In the genomic region with DNA sequence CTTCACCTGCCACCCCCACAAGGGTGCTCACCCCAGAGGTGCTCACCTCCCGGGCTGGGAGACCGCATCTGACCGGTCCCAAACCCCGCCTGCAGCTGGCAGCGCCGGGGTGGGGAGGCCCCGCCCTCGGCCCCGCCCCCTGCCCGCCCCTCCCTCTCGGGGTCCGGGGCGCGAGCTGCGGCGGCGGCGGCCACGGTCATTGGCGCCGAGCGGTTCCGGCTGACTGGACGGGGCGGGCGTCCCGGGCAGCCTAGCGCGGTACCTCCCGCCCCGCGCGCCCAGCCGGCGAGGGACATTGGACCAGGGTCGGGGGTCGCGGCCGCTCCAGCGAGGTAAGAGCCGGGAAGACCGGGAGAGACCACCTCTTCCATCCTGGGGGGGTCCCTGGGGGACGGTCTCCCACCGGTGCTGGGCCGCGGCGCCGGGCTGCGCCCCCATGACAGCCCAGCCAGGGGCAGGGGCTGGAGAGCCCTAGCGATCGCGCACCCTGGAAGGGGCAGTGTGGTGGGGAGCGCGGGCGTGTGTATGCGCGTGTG, we compare ENCODE assay signal across 14 cellular contexts. TPM values are rescaled to one million over a fixed set of nuclear protein-coding genes. Genes with fewer than 3 reads are reported as not detected.
DNase-seq lines count a peak whose midpoint lies in the region; ATAC-seq and TF ChIP-seq lines count a peak whose summit lies in the region.
"Had no signal": no experiment of that assay in that cellular context is flagged by ENCODE, and none has a peak within 500 bp of the region (broad histone marks: within the 10 kb centered on the region; RNA-seq: fewer than 3 reads in every experiment).

A gene with protein sequence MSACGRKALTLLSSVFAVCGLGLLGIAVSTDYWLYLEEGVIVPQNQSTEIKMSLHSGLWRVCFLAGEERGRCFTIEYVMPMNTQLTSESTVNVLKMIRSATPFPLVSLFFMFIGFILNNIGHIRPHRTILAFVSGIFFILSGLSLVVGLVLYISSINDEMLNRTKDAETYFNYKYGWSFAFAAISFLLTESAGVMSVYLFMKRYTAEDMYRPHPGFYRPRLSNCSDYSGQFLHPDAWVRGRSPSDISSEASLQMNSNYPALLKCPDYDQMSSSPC (plus strand): TSS at position 199 of the 536 bp plus-strand sequence. CDS start 42,216 bp downstream, outside the sequence.

- H4K5ac ChIP-seq in H9 (ENCODE audit: insufficient read length, low read depth, low read length) = no peak within 1 kb of the TSS

- H3K56ac ChIP-seq in H9 (ENCODE audit: insufficient read length, low read depth, low read length) = no peak within 1 kb of the TSS

- peak within 1 kb of the TSS; percentile 33; the same call in 1 of the 2 replicates for H3K4me3 ChIP-seq in BLaER1
- peak within 1 kb of the TSS; percentile 75 for H3K4me3 ChIP-seq in WERI-Rb-1 (ENCODE audit: low read depth, low read length)
- H3K4me3 ChIP-seq in MM.1S (ENCODE audit: low read length) = no peak within 1 kb of the TSS
- H3K4me3 ChIP-seq: heart right ventricle, Peyer's patch had no signal

- H2BK120ac ChIP-seq in H9 (ENCODE audit: low read depth, low read length, poor library complexity, severe bottlenecking) = no peak within 1 kb of the TSS

- H3K36me3 Mint-ChIP-seq in H9 (ENCODE audit: insufficient read depth in 1 of 3, low read depth in 3 of 3) = no peaks in the 10 kb centered on the region
- H3K36me3 Mint-ChIP-seq in mesothelial cell of epicardium = no peaks in the 10 kb centered on the region
- no peaks in the 10 kb centered on the region for H3K36me3 Mint-ChIP-seq in activated T-helper 17 cell treated with anti-CD3 and anti-CD28 coated beads, Interleukin-2, amount 50 U/mL, for 72 hours (ENCODE audit: low read depth)

- no peak within 1 kb of the TSS for H2AFZ ChIP-seq in H9 (ENCODE audit: low read length)
- H2AFZ ChIP-seq in MM.1S (ENCODE audit: low read length) = no peak within 1 kb of the TSS

- no peaks in the 10 kb centered on the region for H3K79me2 ChIP-seq in H9 (ENCODE audit: insufficient read depth, low read length)
- H3K79me2 ChIP-seq in MM.1S (ENCODE audit: low read length) = no peaks in the 10 kb centered on the region

- TF ChIP-seq CTCF in H9 (conservative IDR thresholded peaks at IDR 0.05) (no peak), WERI-Rb-1 (IDR thresholded peaks at IDR 0.05; ENCODE audit: low read depth, low read length) (0 out of 2 replicates have a peak, but pooled peaks have one; percentile 3), mesothelial cell of epicardium (IDR thresholded peaks at IDR 0.05; ENCODE audit: unreplicated experiment) (no peak), MM.1S (IDR thresholded peaks at IDR 0.05; ENCODE audit: low read length) (no peak)

- H4K20me1 ChIP-seq in BLaER1 = peaks cover 9% of the 10 kb centered on the region
- no peaks in the 10 kb centered on the region for H4K20me1 ChIP-seq in H9 (ENCODE audit: control insufficient read depth, insufficient read depth, insufficient read length)
- H4K20me1 ChIP-seq in MM.1S (ENCODE audit: insufficient read depth, low read length) = no peaks in the 10 kb centered on the region

- no peaks in the 10 kb centered on the region for H3K79me1 ChIP-seq in H9 (ENCODE audit: insufficient read depth, low read depth, low read length, poor library complexity, severe bottlenecking)

- H4K8ac ChIP-seq in H9 (replicated peaks; ENCODE audit: insufficient read length, low read depth, low read length) = no peak within 1 kb of the TSS

- peak within 1 kb of the TSS; percentile 73 for H3K4me2 ChIP-seq in BLaER1
- peak within 1 kb of the TSS; percentile 40 for H3K4me2 ChIP-seq in H9 (ENCODE audit: insufficient read depth, insufficient read length, low read length)
- no peak within 1 kb of the TSS for H3K4me2 ChIP-seq in MM.1S (ENCODE audit: low read depth, low read length)

- no peaks in the 10 kb centered on the region for H3K9me3 ChIP-seq in BLaER1
- H3K9me3 ChIP-seq in H9 (ENCODE audit: control insufficient read depth, low read depth, low read length) = no peaks in the 10 kb centered on the region
- H3K9me3 ChIP-seq in WERI-Rb-1 (ENCODE audit: severe bottlenecking) = no peaks in the 10 kb centered on the region
- H3K9me3 ChIP-seq in MM.1S (replicated peaks; ENCODE audit: insufficient read depth, low read length) = no peaks in the 10 kb centered on the region
- H3K9me3 ChIP-seq: heart right ventricle, Peyer's patch had no signal

- DNase-seq in H9 = peak; percentile 80
- peak; percentile 75 for DNase-seq in WERI-Rb-1
- no peak for DNase-seq in mesothelial cell of epicardium (ENCODE audit: low spot score in 2 of 2, unreplicated experiment in 2 of 2)
- no peak for DNase-seq in T-helper 1 cell
- no peak for DNase-seq in effector CD8-positive, alpha-beta T cell (lab: John Stamatoyannopoulos, UW)
- DNase-seq in MM.1S = no peak
- DNase-seq: activated naive CD4-positive, alpha-beta T cell treated with anti-CD3 and anti-CD28 coated beads for 36 hours; DMS 273 treated with DMSO at 0.1 percent for 48 hours; heart right ventricle; Peyer's patch had no signal

- H3K27me3 ChIP-seq in BLaER1 (peaks cover 3% of the 10 kb centered on the region; the same call in 1 of the 2 replicates), H9 (ENCODE audit: insufficient read depth, low read length) (no peaks in the 10 kb centered on the region), WERI-Rb-1 (ENCODE audit: insufficient read depth, low read depth, severe bottlenecking) (no peaks in the 10 kb centered on the region), MM.1S (replicated peaks; ENCODE audit: insufficient read depth, low read length) (no peaks in the 10 kb centered on the region)

- no peak within 1 kb of the TSS for H2BK15ac ChIP-seq in H9 (ENCODE audit: low read depth, low read length)

- peaks cover 11 to 14% of the 10 kb centered on the region in 2 experiments for H3K4me1 Mint-ChIP-seq in H9
- no peaks in the 10 kb centered on the region for H3K4me1 Mint-ChIP-seq in mesothelial cell of epicardium
- H3K4me1 Mint-ChIP-seq in activated T-helper 17 cell treated with anti-CD3 and anti-CD28 coated beads, Interleukin-2, amount 50 U/mL, for 72 hours = no peaks in the 10 kb centered on the region

- H2BK20ac ChIP-seq in H9 (ENCODE audit: low read depth, low read length, poor library complexity, severe bottlenecking) = no peak within 1 kb of the TSS

- H2AK5ac ChIP-seq in H9 (ENCODE audit: insufficient read length, low read length) = no peak within 1 kb of the TSS

- no peak for ATAC-seq in activated T-helper 17 cell treated with anti-CD3 and anti-CD28 coated beads, Interleukin-2, amount 50 U/mL, for 72 hours (replicated peaks)
- ATAC-seq: heart right ventricle had no signal

- no peaks in the 10 kb centered on the region for H3F3A ChIP-seq in MM.1S (ENCODE audit: insufficient read depth, low read length)

- H3K27me3 Mint-ChIP-seq in H9 (ENCODE audit: low read depth) = peaks cover 57% of the 10 kb centered on the region
- H3K27me3 Mint-ChIP-seq in mesothelial cell of epicardium (ENCODE audit: low read depth) = peaks cover 81% of the 10 kb centered on the region
- peaks cover 57% of the 10 kb centered on the region for H3K27me3 Mint-ChIP-seq in activated T-helper 17 cell treated with anti-CD3 and anti-CD28 coated beads, Interleukin-2, amount 50 U/mL, for 72 hours

- H3K23me2 ChIP-seq in H9 (ENCODE audit: insufficient read length, low read depth, low read length, poor library complexity, severe bottlenecking) = peaks cover 5% of the 10 kb centered on the region

- H3T11ph ChIP-seq in H9 (ENCODE audit: low read length) = no peak within 1 kb of the TSS

- no peak within 1 kb of the TSS for H3K4ac ChIP-seq in H9 (ENCODE audit: low read depth, low read length)

- no peak within 1 kb of the TSS for H3K9ac ChIP-seq in BLaER1
- H3K9ac ChIP-seq in H9 (ENCODE audit: extremely low read depth, insufficient read length, low read length) = no peak within 1 kb of the TSS
- no peak within 1 kb of the TSS for H3K9ac ChIP-seq in MM.1S (ENCODE audit: low read length)

- no peak within 1 kb of the TSS for H3K27ac ChIP-seq in BLaER1
- H3K27ac ChIP-seq in H9 (ENCODE audit: insufficient read length, low read depth, low read length) = no peak within 1 kb of the TSS
- H3K27ac ChIP-seq in WERI-Rb-1 = peak within 1 kb of the TSS; percentile 86
- H3K27ac ChIP-seq in MM.1S (ENCODE audit: low read length) = no peak within 1 kb of the TSS
- H3K27ac ChIP-seq: heart right ventricle, Peyer's patch had no signal

- no peaks in the 10 kb centered on the region for H3K36me3 ChIP-seq in BLaER1
- no peaks in the 10 kb centered on the region for H3K36me3 ChIP-seq in WERI-Rb-1
- no peaks in the 10 kb centered on the region for H3K36me3 ChIP-seq in MM.1S (replicated peaks; ENCODE audit: insufficient read depth, low read length)
- H3K36me3 ChIP-seq: heart right ventricle, Peyer's patch had no signal

- H2BK5ac ChIP-seq in H9 (ENCODE audit: insufficient read length, low read length) = no peak within 1 kb of the TSS

- H3K14ac ChIP-seq in H9 (ENCODE audit: insufficient read depth, low read length) = no peak within 1 kb of the TSS

- no peaks in the 10 kb centered on the region for H3K9me2 ChIP-seq in MM.1S (replicated peaks; ENCODE audit: insufficient read depth, low read length)

- H4K91ac ChIP-seq in H9 (ENCODE audit: insufficient read length, low read depth, low read length) = no peak within 1 kb of the TSS

- H2BK12ac ChIP-seq in H9 (ENCODE audit: insufficient read length, low read depth, low read length) = no peak within 1 kb of the TSS

- H3K4me3 Mint-ChIP-seq in H9 (peak within 1 kb of the TSS; percentile 52 to 75), mesothelial cell of epicardium (peak within 1 kb of the TSS; percentile 33)
- no peak within 1 kb of the TSS for H3K4me3 Mint-ChIP-seq in activated T-helper 17 cell treated with anti-CD3 and anti-CD28 coated beads, Interleukin-2, amount 50 U/mL, for 72 hours
- H3K4me3 Mint-ChIP-seq: activated naive CD4-positive, alpha-beta T cell treated with anti-CD3 and anti-CD28 coated beads for 36 hours had no signal

- no peak within 1 kb of the TSS for H3K18ac ChIP-seq in H9 (ENCODE audit: insufficient read length, low read depth, low read length)

- H3K4me1 ChIP-seq in BLaER1 (peaks cover 31% of the 10 kb centered on the region), H9 (ENCODE audit: insufficient read depth, low read length) (peaks cover 4% of the 10 kb centered on the region; the same call in 1 of the 2 replicates), MM.1S (ENCODE audit: low read length) (no peaks in the 10 kb centered on the region)
- H3K4me1 ChIP-seq: heart right ventricle had no signal

- WGBS in H9 (ENCODE audit: extremely low coverage, insufficient read length, low lambda C conversion rate) = no CpG with 5 or more reads among the region's 57 CpGs

- H3K27ac Mint-ChIP-seq in H9 = no peak within 1 kb of the TSS
- no peak within 1 kb of the TSS for H3K27ac Mint-ChIP-seq in mesothelial cell of epicardium
- no peak within 1 kb of the TSS for H3K27ac Mint-ChIP-seq in activated T-helper 17 cell treated with anti-CD3 and anti-CD28 coated beads, Interleukin-2, amount 50 U/mL, for 72 hours
- H3K27ac Mint-ChIP-seq: activated naive CD4-positive, alpha-beta T cell treated with anti-CD3 and anti-CD28 coated beads for 36 hours had no signal

- no peak within 1 kb of the TSS for H3K23ac ChIP-seq in H9 (ENCODE audit: insufficient read length, low read depth, low read length)

- H3K9me3 Mint-ChIP-seq in H9 = no peaks in the 10 kb centered on the region; a peak in 2 of 5 replicates
- no peaks in the 10 kb centered on the region for H3K9me3 Mint-ChIP-seq in mesothelial cell of epicardium
- no peaks in the 10 kb centered on the region for H3K9me3 Mint-ChIP-seq in activated T-helper 17 cell treated with anti-CD3 and anti-CD28 coated beads, Interleukin-2, amount 50 U/mL, for 72 hours
- H3K9me3 Mint-ChIP-seq: activated naive CD4-positive, alpha-beta T cell treated with anti-CD3 and anti-CD28 coated beads for 36 hours had no signal

RNA-seq across cellular contexts. Expression of the gene that starts here (rescaled TPM):
- total RNA-seq in H9 (2021) (1.2 and 1.6 TPM in 2 replicates), mesothelial cell of epicardium (not detected in 3 replicates)
- not detected for total RNA-seq in activated T-helper 17 cell treated with anti-CD3 and anti-CD28 coated beads, Interleukin-2, amount 50 U/mL, for 72 hours
- total RNA-seq: activated naive CD4-positive, alpha-beta T cell treated with anti-CD3 and anti-CD28 coated beads for 36 hours; dermis microvascular lymphatic vessel endothelial cell; heart right ventricle; myocyte; Peyer's patch had no signal

Comparison
In these comparisons a context has a peak if more than half of its experiments do, and no peak if none do; other contexts are left out.
1. DNase-seq: peak in H9 (single experiment) and WERI-Rb-1 (single experiment); none in mesothelial cell of epicardium (0 of 2), T-helper 1 cell (0 of 5), effector CD8-positive, alpha-beta T cell (single experiment) and MM.1S (single experiment).